In genomic region chr14:95585971-95586620, GRCh38 we compare ENCODE assay signal across 23 cellular contexts.
DNase-seq lines count a peak whose midpoint lies in the region; ATAC-seq, FAIRE-seq and TF ChIP-seq lines count a peak whose summit lies in the region.
"Had no signal": no experiment of that assay in that cellular context is flagged by ENCODE, and none has a peak within 500 bp of the region (broad histone marks: within the 10 kb centered on the region; RNA-seq: fewer than 3 reads in every experiment).

No MANE protein-coding gene starts in this region.

- FAIRE-seq in D721Med (lab: Jason Lieb, UNC) = peak; percentile 84
- FAIRE-seq: A549, GM12891, GM18507 had no signal

- H3K4me3 ChIP-seq in WERI-Rb-1 (ENCODE audit: low read depth, low read length) = no peak overlapping the region
- H3K4me3 ChIP-seq: A549; BLaER1 treated with 17β-estradiol and CSF1 and Interleukin-3, amounts not matched to agents 10 nM and 100 nM; GM23338 had no signal

- peaks cover 19% of the 10 kb centered on the region for H3K9me3 ChIP-seq in WERI-Rb-1 (ENCODE audit: severe bottlenecking)
- H3K9me3 ChIP-seq: BE2C had no signal

- no peak overlapping the region for H3K27ac ChIP-seq in WERI-Rb-1
- H3K27ac ChIP-seq: A549; BLaER1 treated with 17β-estradiol and CSF1 and Interleukin-3, amounts not matched to agents 10 nM and 100 nM had no signal

- ATAC-seq in HG02852 (IDR thresholded peaks at IDR 0.05; ENCODE audit: unreplicated experiment) = no peak
- ATAC-seq: A549, GM23338, HCT116 had no signal

- DNase-seq in D721Med (ENCODE audit: insufficient read length, low spot score) = peak; percentile 53
- peak; percentile 70 for DNase-seq in NCI-H524 treated with DMSO at 0.1 percent for 48 hours (lab: John Stamatoyannopoulos, UW)
- peak; percentile 65 for DNase-seq in WERI-Rb-1
- peak; percentile 56 for DNase-seq in putamen (ENCODE audit: low spot score)
- DNase-seq in NCI-H1930 (lab: John Stamatoyannopoulos, UW) = no peak
- DNase-seq in NCI-H526 treated with DMSO at 0.1 percent for 48 hours (lab: John Stamatoyannopoulos, UW) = no peak
- DNase-seq: 8988T; ACHN; AML-193; BE2C; CD4-positive, alpha-beta T cell; CD8-positive, alpha-beta memory T cell; DMS53; DMS79 treated with DMSO at 0.1 percent for 48 hours; GF-D8; H9 had no signal

- H3K36me3 ChIP-seq in WERI-Rb-1 = no peaks in the 10 kb centered on the region
- H3K36me3 ChIP-seq: BE2C; BLaER1 treated with 17β-estradiol and CSF1 and Interleukin-3, amounts not matched to agents 10 nM and 100 nM had no signal

- no peak for TF ChIP-seq CTCF in D721Med (IDR thresholded peaks at IDR 0.05; ENCODE audit: insufficient read depth, missing control alignments)
- TF ChIP-seq CTCF in WERI-Rb-1 (IDR thresholded peaks at IDR 0.05; ENCODE audit: low read depth, low read length) = no peak

- no peaks in the 10 kb centered on the region for H3K27me3 ChIP-seq in WERI-Rb-1 (ENCODE audit: insufficient read depth, low read depth, severe bottlenecking)
- H3K27me3 ChIP-seq: BLaER1 treated with 17β-estradiol and CSF1 and Interleukin-3, amounts not matched to agents 10 nM and 100 nM had no signal

Comparison
In these comparisons a context has a peak if more than half of its experiments do, and no peak if none do; other contexts are left out.
1. DNase-seq: peak in D721Med (single experiment), NCI-H524 treated with DMSO at 0.1 percent for 48 hours (single experiment), WERI-Rb-1 (single experiment) and putamen (single experiment); none in NCI-H1930 (0 of 2) and NCI-H526 treated with DMSO at 0.1 percent for 48 hours (single experiment).